In genomic region chrX:85244411-85245210, GRCh38 we compare ENCODE assay signal across 8 cellular contexts. TPM values are rescaled to one million over a fixed set of nuclear protein-coding genes. Genes with fewer than 3 reads are reported as not detected.
DNase-seq lines count a peak whose midpoint lies in the region; ATAC-seq, FAIRE-seq and TF ChIP-seq lines count a peak whose summit lies in the region.

No MANE protein-coding gene starts in this region.

- no peaks in the 10 kb centered on the region for H3K4me1 ChIP-seq in left lung

- H3K36me3 ChIP-seq in bronchial epithelial cell (ENCODE audit: control insufficient read depth, insufficient read depth, low read length) (no peaks in the 10 kb centered on the region), left lung (no peaks in the 10 kb centered on the region)

- H3K27me3 Mint-ChIP-seq in stimulated activated naive CD8-positive, alpha-beta T cell treated with anti-CD3 and anti-CD28 coated beads, Interleukin-15, Interleukin-2, amounts not matched to agents 100 ng/mL and 50 ng/mL, for 24 hours = peaks cover 9% of the 10 kb centered on the region

- no peak overlapping the region for H3K27ac ChIP-seq in left lung

- TF ChIP-seq CTCF in bronchial epithelial cell (IDR thresholded peaks at IDR 0.05; ENCODE audit: insufficient read depth, low read length, severe bottlenecking) (no peak), left lung (IDR thresholded peaks at IDR 0.05) (no peak)

- H3K9me3 ChIP-seq in left lung = no peaks in the 10 kb centered on the region

- H3K4me1 Mint-ChIP-seq in stimulated activated naive CD8-positive, alpha-beta T cell treated with anti-CD3 and anti-CD28 coated beads, Interleukin-15, Interleukin-2, amounts not matched to agents 100 ng/mL and 50 ng/mL, for 24 hours (ENCODE audit: low read depth) = peaks cover 13% of the 10 kb centered on the region

- peak overlapping the region; percentile 57 for H3K4me3 ChIP-seq in bronchial epithelial cell (ENCODE audit: low read depth, low read length)
- H3K4me3 ChIP-seq in left lung = peak overlapping the region; percentile 24 to 40

- DNase-seq in activated gamma-delta T cell (lab: John Stamatoyannopoulos, UW) (peak; percentile 1), activated gamma-delta T cell treated with Interleukin-2 at 50 U/mL for 16 hours (no peak), NCI-H748 treated with DMSO at 0.1 percent for 48 hours (lab: John Stamatoyannopoulos, UW) (peak; percentile 56), bronchial epithelial cell (ENCODE audit: low read depth) (no peak), left lung (no peak), ACHN (no peak)

- H3K4me3 Mint-ChIP-seq in stimulated activated naive CD8-positive, alpha-beta T cell treated with anti-CD3 and anti-CD28 coated beads, Interleukin-15, Interleukin-2, amounts not matched to agents 100 ng/mL and 50 ng/mL, for 24 hours = peak overlapping the region; percentile 84

- intact Hi-C loops in left lung (cut with DNase I) = no loop called here

- H3K36me3 Mint-ChIP-seq in stimulated activated naive CD8-positive, alpha-beta T cell treated with anti-CD3 and anti-CD28 coated beads, Interleukin-15, Interleukin-2, amounts not matched to agents 100 ng/mL and 50 ng/mL, for 24 hours (ENCODE audit: low read depth) = no peaks in the 10 kb centered on the region

- no peaks in the 10 kb centered on the region for H3K9me3 Mint-ChIP-seq in stimulated activated naive CD8-positive, alpha-beta T cell treated with anti-CD3 and anti-CD28 coated beads, Interleukin-15, Interleukin-2, amounts not matched to agents 100 ng/mL and 50 ng/mL, for 24 hours

- ATAC-seq in HG02852 (IDR thresholded peaks at IDR 0.05; ENCODE audit: unreplicated experiment) (peak; percentile 50), left lung (peak; percentile 61)

- in situ Hi-C loops in ACHN (cut with HindIII; ENCODE audit: low pct_ligation_motif_present, low pct_unique_long_range_greater_than_20kb, low sequenced_read_pairs) = no loop called here

- H3K27me3 ChIP-seq in bronchial epithelial cell (ENCODE audit: control insufficient read depth, insufficient read depth, low read length) = no peaks in the 10 kb centered on the region
- peaks cover 0 to 15% of the 10 kb centered on the region in 2 donors for H3K27me3 ChIP-seq in left lung

- no peak for FAIRE-seq in bronchial epithelial cell (lab: Jason Lieb, UNC)

- H3K27ac Mint-ChIP-seq in stimulated activated naive CD8-positive, alpha-beta T cell treated with anti-CD3 and anti-CD28 coated beads, Interleukin-15, Interleukin-2, amounts not matched to agents 100 ng/mL and 50 ng/mL, for 24 hours = peak overlapping the region; percentile 58

RNA-seq across cellular contexts. Expression of gene ZNF711, which starts 0.8 kb away (rescaled TPM):
- 2.6 and 3.1 TPM in 2 replicates for total RNA-seq in bronchial epithelial cell
- total RNA-seq in left lung = 1 to 10 TPM in 1 of 2 donors, under 1 TPM in 1; 0.97 to 2.9 TPM

RNA-seq across cellular contexts. Expression of gene SATL1, which starts 1.0 kb away (rescaled TPM):
- total RNA-seq in bronchial epithelial cell (under 0.01 TPM in 1 of 2 replicates, not detected in the other), left lung (not detected)

Comparison
In these comparisons a context has a peak if more than half of its experiments do, and no peak if none do; other contexts are left out.
1. DNase-seq: peak in activated gamma-delta T cell (single experiment) and NCI-H748 treated with DMSO at 0.1 percent for 48 hours (single experiment); none in activated gamma-delta T cell treated with Interleukin-2 at 50 U/mL for 16 hours (single experiment), bronchial epithelial cell (single experiment), left lung (0 of 2) and ACHN (single experiment).